Comparison of ENCODE assay signal across 13 cellular contexts in the genomic region with DNA sequence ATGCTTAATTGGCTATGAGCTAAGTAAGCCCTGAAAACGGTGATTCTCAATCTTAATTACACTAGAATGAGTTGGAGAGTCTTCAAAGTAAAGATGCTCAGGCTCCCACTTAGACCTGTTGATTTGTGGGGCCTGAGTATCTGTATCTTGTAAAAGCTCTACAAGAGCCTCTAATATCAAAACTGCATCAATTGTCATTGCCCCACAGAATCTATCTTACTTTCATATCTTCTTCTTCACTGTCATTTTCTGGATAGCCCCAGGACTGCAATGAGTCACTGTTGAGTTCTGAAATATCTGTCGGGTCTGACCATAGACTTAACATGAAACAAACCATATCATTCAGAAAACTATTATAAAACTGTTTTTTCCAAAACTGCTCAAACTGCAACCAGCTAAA.
DNase-seq lines count a peak whose midpoint lies in the region; ATAC-seq and TF ChIP-seq lines count a peak whose summit lies in the region.
"Had no signal": no experiment of that assay in that cellular context is flagged by ENCODE, and none has a peak within 500 bp of the region (broad histone marks: within the 10 kb centered on the region; RNA-seq: fewer than 3 reads in every experiment).

No MANE protein-coding gene starts in this region.

- H3K36me3 ChIP-seq in testis (ENCODE audit: low read depth, missing control alignments) = no peaks in the 10 kb centered on the region
- H3K36me3 ChIP-seq: WERI-Rb-1 had no signal

- H3K27ac ChIP-seq in testis = no peak overlapping the region
- H3K27ac ChIP-seq: WERI-Rb-1 had no signal

- H3K27ac Mint-ChIP-seq in activated T-helper 17 cell treated with anti-CD3 and anti-CD28 coated beads, Interleukin-2, amount 50 U/mL, for 72 hours = no peak overlapping the region

- TF ChIP-seq CTCF in testis (IDR thresholded peaks at IDR 0.05) = no peak

- ATAC-seq in GM18861 (IDR thresholded peaks at IDR 0.05; ENCODE audit: unreplicated experiment) (peak; percentile 79), GM21390 (IDR thresholded peaks at IDR 0.05; ENCODE audit: unreplicated experiment) (peak; percentile 91), HG03060 (IDR thresholded peaks at IDR 0.05; ENCODE audit: low read depth, unreplicated experiment) (peak; percentile 59), GM19324 (IDR thresholded peaks at IDR 0.05; ENCODE audit: low FRiP score, unreplicated experiment) (no peak), HG02840 (IDR thresholded peaks at IDR 0.05; ENCODE audit: low FRiP score, unreplicated experiment) (no peak)
- ATAC-seq in activated T-helper 17 cell treated with anti-CD3 and anti-CD28 coated beads, Interleukin-2, amount 50 U/mL, for 72 hours (replicated peaks) = peak; percentile 80
- ATAC-seq: K562 had no signal

- H3K27me3 ChIP-seq in testis = no peaks in the 10 kb centered on the region

- intact Hi-C loops in testis (cut with DNase I; ENCODE audit: low total_unique reads) = no loop called here

- no peaks in the 10 kb centered on the region for H3K4me1 Mint-ChIP-seq in activated T-helper 17 cell treated with anti-CD3 and anti-CD28 coated beads, Interleukin-2, amount 50 U/mL, for 72 hours

- no peaks in the 10 kb centered on the region for H3K4me1 ChIP-seq in testis

- no peaks in the 10 kb centered on the region for H3K9me3 Mint-ChIP-seq in activated T-helper 17 cell treated with anti-CD3 and anti-CD28 coated beads, Interleukin-2, amount 50 U/mL, for 72 hours

- no peaks in the 10 kb centered on the region for H3K9me3 ChIP-seq in testis

- 70 to 74% methylated on average over 2 of the region's 2 CpGs for WGBS in testis, 2 donors

- TF ChIP-seq POLR2A in testis (IDR thresholded peaks at IDR 0.05) = no peak

- H3K27me3 Mint-ChIP-seq in activated T-helper 17 cell treated with anti-CD3 and anti-CD28 coated beads, Interleukin-2, amount 50 U/mL, for 72 hours = peaks cover 17% of the 10 kb centered on the region

- H3K4me3 Mint-ChIP-seq in activated T-helper 17 cell treated with anti-CD3 and anti-CD28 coated beads, Interleukin-2, amount 50 U/mL, for 72 hours = no peak overlapping the region

- H3K4me3 ChIP-seq in testis = no peak overlapping the region
- H3K4me3 ChIP-seq: K562 had no signal

- DNase-seq in testis = no peak
- DNase-seq: activated T-cell treated with anti-CD3 and anti-CD28 coated beads, Interleukin-2, amount 50 U/mL, for 1 hour; C1 segment of cervical spinal cord; kidney; NCI-H1930; WERI-Rb-1 had no signal

- no peaks in the 10 kb centered on the region for H3K36me3 Mint-ChIP-seq in activated T-helper 17 cell treated with anti-CD3 and anti-CD28 coated beads, Interleukin-2, amount 50 U/mL, for 72 hours (ENCODE audit: low read depth)

Comparison
In these comparisons a context has a peak if more than half of its experiments do, and no peak if none do; other contexts are left out.
1. ATAC-seq: peak in GM18861 (single experiment), GM21390 (single experiment), HG03060 (single experiment) and activated T-helper 17 cell treated with anti-CD3 and anti-CD28 coated beads, Interleukin-2, amount 50 U/mL, for 72 hours (single experiment); none in GM19324 (single experiment) and HG02840 (single experiment).